Comparison of ENCODE assay signal across 8 cellular contexts in genomic region chr10:102055647-102056419, GRCh38. TPM values are rescaled to one million over a fixed set of nuclear protein-coding genes. Genes with fewer than 3 reads are reported as not detected.
A peak's percentile ranks its signal among the peaks of the same experiment; 100 is the strongest.
DNase-seq lines count a peak whose midpoint lies in the region; ATAC-seq, FAIRE-seq and TF ChIP-seq lines count a peak whose summit lies in the region.

TSS of gene ARMH3 (minus strand) at chr10:102056173. CDS start at chr10:102040114, 16,059 bp downstream.

- peak within 1 kb of the TSS; percentile 76 for H3K4me2 ChIP-seq in SU-DHL-6 (ENCODE audit: low read depth, low read length, poor library complexity, severe bottlenecking)

- WGBS in pancreas, 2 donors: 0 to 1% methylated on average over 65 to 79 of the region's 79 CpGs

- H3K27me3 ChIP-seq in SU-DHL-6 (ENCODE audit: low read length) (no peaks in the 10 kb centered on the region), pancreas (no peaks in the 10 kb centered on the region), tibial artery (no peaks in the 10 kb centered on the region)

- H3K36me3 ChIP-seq in SU-DHL-6 (ENCODE audit: low read length) (no peaks in the 10 kb centered on the region), pancreas (no peaks in the 10 kb centered on the region), tibial artery (no peaks in the 10 kb centered on the region)

- H3K4me3 Mint-ChIP-seq in activated naive CD8-positive, alpha-beta T cell treated with anti-CD3 and anti-CD28 coated beads, Interleukin-2, amount 10 ng/mL, durations not matched to agents 7 days and 5 days: peak within 1 kb of the TSS; percentile 95

- peaks cover 47% of the 10 kb centered on the region for H3K79me2 ChIP-seq in SU-DHL-6 (ENCODE audit: insufficient read depth, low read length)

- 0 out of 2 replicates have a peak, but pooled peaks cover 4% of the 10 kb centered on the region for H3F3A ChIP-seq in SU-DHL-6 (ENCODE audit: insufficient read depth)

- H3K9me3 Mint-ChIP-seq in activated naive CD8-positive, alpha-beta T cell treated with anti-CD3 and anti-CD28 coated beads, Interleukin-2, amount 10 ng/mL, durations not matched to agents 7 days and 5 days: no peaks in the 10 kb centered on the region

- ATAC-seq in HG02610 (IDR thresholded peaks at IDR 0.05; ENCODE audit: unreplicated experiment) (peak; percentile 94), Right ventricle myocardium superior (ENCODE audit: poor library complexity) (peak; percentile 99), pancreas (peak; percentile 96 to 99 (median 98))
- ATAC-seq in activated naive CD8-positive, alpha-beta T cell treated with anti-CD3 and anti-CD28 coated beads, Interleukin-2, amount 10 ng/mL, durations not matched to agents 7 days and 5 days (ENCODE audit: low read depth): peak; percentile 97

- CTCF ChIA-PET in GM10248 (lab: Yijun Ruan, JAX): interaction anchor here (1.2 to 2.2 kb wide), 11 partner anchors 10 to 221 kb away, joined by 3 to 12 read pairs (median 7); partner anchors contain the start of gene HPS6

- H3K4me1 Mint-ChIP-seq in activated naive CD8-positive, alpha-beta T cell treated with anti-CD3 and anti-CD28 coated beads, Interleukin-2, amount 10 ng/mL, durations not matched to agents 7 days and 5 days: peaks cover 26% of the 10 kb centered on the region

- peaks cover 3% of the 10 kb centered on the region for H3K36me3 Mint-ChIP-seq in activated naive CD8-positive, alpha-beta T cell treated with anti-CD3 and anti-CD28 coated beads, Interleukin-2, amount 10 ng/mL, durations not matched to agents 7 days and 5 days

- intact Hi-C loops in Right ventricle myocardium superior (cut with DNase I): no loop called here
- intact Hi-C loops in pancreas (cut with DNase I): no loop called here
- intact Hi-C loops in tibial artery (cut with DNase I; ENCODE audit: low total_unique reads): loop anchor here (10.0 kb wide), 1 partner anchor 991 kb away; the partner anchor contains the start of gene KAZALD1

- no peak for TF ChIP-seq CTCF in GM10248 (IDR thresholded peaks at IDR 0.05; ENCODE audit: control extremely low read depth, extremely low read depth, low read depth, missing control alignments)
- TF ChIP-seq CTCF in SU-DHL-6 (IDR thresholded peaks at IDR 0.05; ENCODE audit: insufficient read depth, low read length, poor library complexity, severe bottlenecking): no peak
- no peak for TF ChIP-seq CTCF in pancreas (IDR thresholded peaks at IDR 0.05)
- peak in 1 of 2 experiments; percentile 17 for TF ChIP-seq CTCF in tibial artery (IDR thresholded peaks at IDR 0.05)

- peak within 1 kb of the TSS; percentile 98 for H2AFZ ChIP-seq in SU-DHL-6 (ENCODE audit: low read depth, low read length, severe bottlenecking)

- H4K20me1 ChIP-seq in SU-DHL-6 (ENCODE audit: low read depth, low read length): no peaks in the 10 kb centered on the region

- no peaks in the 10 kb centered on the region for H3K9me2 ChIP-seq in SU-DHL-6 (replicated peaks; ENCODE audit: insufficient read depth, low read length)

- H3K27ac Mint-ChIP-seq in activated naive CD8-positive, alpha-beta T cell treated with anti-CD3 and anti-CD28 coated beads, Interleukin-2, amount 10 ng/mL, durations not matched to agents 7 days and 5 days: peak within 1 kb of the TSS; percentile 97

- FAIRE-seq in pancreas (lab: Jason Lieb, UNC): peak; percentile 86

- H3K9me3 ChIP-seq in SU-DHL-6 (ENCODE audit: insufficient read depth, low read length) (no peaks in the 10 kb centered on the region), pancreas (no peaks in the 10 kb centered on the region), tibial artery (no peaks in the 10 kb centered on the region)

- POLR2A ChIA-PET in GM10248 (lab: Yijun Ruan, JAX): interaction anchor here (0.6 to 0.9 kb wide), 3 partner anchors 10 to 217 kb away, joined by 3 to 4 read pairs (median 4); no protein-coding TSS in a partner anchor
- POLR2A ChIA-PET in activated naive CD8-positive, alpha-beta T cell treated with anti-CD3 and anti-CD28 coated beads, Interleukin-2, amount 10 ng/mL, durations not matched to agents 7 days and 5 days (lab: Charles Lee): interaction anchor here (0.6 to 2.1 kb wide), 8 partner anchors 10 to 1312 kb away, joined by 3 to 16 read pairs (median 5); partner anchors contain the start of genes HPS6, OGA and TAF5

- no peaks in the 10 kb centered on the region for H3K27me3 Mint-ChIP-seq in activated naive CD8-positive, alpha-beta T cell treated with anti-CD3 and anti-CD28 coated beads, Interleukin-2, amount 10 ng/mL, durations not matched to agents 7 days and 5 days

- peak within 1 kb of the TSS; percentile 28 for H3K27ac ChIP-seq in SU-DHL-6 (ENCODE audit: low read depth, low read length)
- peak within 1 kb of the TSS; percentile 82 to 92 (median 83) for H3K27ac ChIP-seq in pancreas
- peak within 1 kb of the TSS; percentile 91 to 96 for H3K27ac ChIP-seq in tibial artery

- peak within 1 kb of the TSS; percentile 81 for H3K9ac ChIP-seq in SU-DHL-6 (ENCODE audit: low read length)

- peak; percentile 98 for DNase-seq in GM10248 (ENCODE audit: extremely low spot score)
- peak; percentile 85 for DNase-seq in NCI-H1105 (lab: John Stamatoyannopoulos, UW)
- DNase-seq in activated naive CD8-positive, alpha-beta T cell treated with anti-CD3 and anti-CD28 coated beads, Interleukin-2, amount 10 ng/mL, durations not matched to agents 7 days and 5 days: peak; percentile 90
- DNase-seq in Right ventricle myocardium superior: peak; percentile 95
- DNase-seq in pancreas: peak; percentile 90 to 95 (median 94)
- peak; percentile 95 to 96 for DNase-seq in tibial artery

- H3K4me1 ChIP-seq in pancreas: peaks cover 0 to 13% (median 7%) of the 10 kb centered on the region in 3 donors
- H3K4me1 ChIP-seq in tibial artery: peaks cover 0 to 33% (median 12%) of the 10 kb centered on the region in 4 donors

- peak within 1 kb of the TSS; percentile 95 for H3K4me3 ChIP-seq in SU-DHL-6 (ENCODE audit: insufficient read depth, low read length, poor library complexity, severe bottlenecking)
- peak within 1 kb of the TSS; percentile 78 to 93 (median 84) for H3K4me3 ChIP-seq in pancreas
- peak within 1 kb of the TSS; percentile 64 to 83 for H3K4me3 ChIP-seq in tibial artery

RNA-seq across cellular contexts. Expression of gene ARMH3, which starts in this region (rescaled TPM):
- 10 to 100 TPM; 27.8 to 30.5 TPM for total RNA-seq in activated naive CD8-positive, alpha-beta T cell treated with anti-CD3 and anti-CD28 coated beads, Interleukin-2, amount 10 ng/mL, durations not matched to agents 7 days and 5 days
- 55.1 TPM for total RNA-seq in Right ventricle myocardium superior
- total RNA-seq in pancreas: 10 to 100 TPM in 5 of 6 donors, 1 to 10 TPM in 1; 7.8 to 15.8 (median 10.7) TPM
- polyA plus RNA-seq in pancreas: 10 to 100 TPM in 1 of 2 donors, 1 to 10 TPM in 1; 7.5 to 11.5 TPM

Comparison
In these comparisons a context has a peak if more than half of its experiments do, and no peak if none do; other contexts are left out.
1. Peak in every context shown above with its lines: DNase-seq, ATAC-seq, H3K4me3 ChIP-seq and H3K27ac ChIP-seq.
2. H3K27ac ChIP-seq: peak in every context shown above with its lines; median percentile 94 in tibial artery; 83 in pancreas; 28 in SU-DHL-6.